Comparison of ENCODE assay signal across 16 cellular contexts in the genomic region with DNA sequence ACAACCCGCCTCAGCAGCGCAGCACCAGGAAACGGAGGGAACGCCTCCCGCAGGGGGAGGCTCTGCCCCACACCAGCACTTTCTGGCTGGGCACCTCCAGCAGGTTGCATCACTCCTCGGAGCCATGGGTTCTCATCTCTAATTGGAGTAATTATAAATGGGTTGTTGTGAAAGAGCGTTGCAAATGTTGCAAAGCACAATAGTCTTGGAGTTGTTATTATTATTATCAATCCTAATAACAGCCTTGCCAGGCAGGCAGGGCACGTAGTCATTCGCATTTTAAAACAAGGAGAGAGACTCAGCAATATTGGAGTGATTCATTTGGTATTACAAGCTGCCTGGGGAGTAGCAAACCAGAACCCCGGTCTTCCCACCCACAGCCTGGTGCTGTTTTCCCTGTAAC.
DNase-seq lines count a peak whose midpoint lies in the region; ATAC-seq, FAIRE-seq and TF ChIP-seq lines count a peak whose summit lies in the region.
"Had no signal": no experiment of that assay in that cellular context is flagged by ENCODE, and none has a peak within 500 bp of the region (broad histone marks: within the 10 kb centered on the region; RNA-seq: fewer than 3 reads in every experiment).

No MANE protein-coding gene starts in this region.

- no peak for FAIRE-seq in HTR-8/SVneo (lab: Jason Lieb, UNC)
- FAIRE-seq: D721Med, islet of Langerhans had no signal

- no peak for TF ChIP-seq CTCF in fibroblast of villous mesenchyme (IDR thresholded peaks at IDR 0.05; ENCODE audit: insufficient read depth, low read depth, low read length)

- H3K27me3 ChIP-seq in skeletal muscle satellite cell (ENCODE audit: control insufficient read depth, insufficient read depth, low read length): peaks cover 16% of the 10 kb centered on the region

- H3K9ac ChIP-seq in skeletal muscle satellite cell (ENCODE audit: low read depth, low read length): no peak overlapping the region

- DNase-seq in NCI-H1105 treated with DMSO at 0.1 percent for 48 hours (lab: John Stamatoyannopoulos, UW): peak; percentile 3
- DNase-seq in NCI-H1105 (lab: John Stamatoyannopoulos, UW): no peak
- DNase-seq in fibroblast of villous mesenchyme (ENCODE audit: low read depth): peak; percentile 22
- DNase-seq in HTR-8/SVneo (ENCODE audit: insufficient read length, low spot score): no peak
- no peak for DNase-seq in pons (ENCODE audit: low spot score)
- DNase-seq: 8988T; activated CD8-positive, alpha-beta T cell treated with anti-CD3 and anti-CD28 coated beads, Interleukin-2, amount 10 ng/mL, durations not matched to agents 7 days and 5 days; activated naive CD4-positive, alpha-beta T cell; GOT3; NCI-H1694 treated with DMSO at 0.1 percent for 48 hours; T-helper 2 cell had no signal

- no peaks in the 10 kb centered on the region for H3K9me3 ChIP-seq in skeletal muscle satellite cell (replicated peaks; ENCODE audit: low read length)

- H3K4me3 ChIP-seq in fibroblast of villous mesenchyme (ENCODE audit: low read depth, low read length) (no peak overlapping the region), skeletal muscle satellite cell (ENCODE audit: low read length) (no peak overlapping the region)

- peak overlapping the region; percentile 54 for H3K4me2 ChIP-seq in skeletal muscle satellite cell (ENCODE audit: low read length)

- peaks cover 14% of the 10 kb centered on the region for H3K4me1 ChIP-seq in skeletal muscle satellite cell (ENCODE audit: control insufficient read depth, insufficient read depth, low read length)

- peak; percentile 64 for ATAC-seq in SK-N-SH treated with all-trans-retinoic acid at 6 μM for 48 hours
- no peak for ATAC-seq in HG03457 (IDR thresholded peaks at IDR 0.05; ENCODE audit: unreplicated experiment)
- ATAC-seq: activated CD8-positive, alpha-beta T cell treated with anti-CD3 and anti-CD28 coated beads, Interleukin-2, amount 10 ng/mL, durations not matched to agents 7 days and 5 days had no signal

- H3K36me3 ChIP-seq in skeletal muscle satellite cell (ENCODE audit: insufficient read depth, low read length): no peaks in the 10 kb centered on the region

TF ChIP-seq in SK-N-SH treated with all-trans-retinoic acid at 6 μM for 48 hours, 23 proteins besides CTCF, POLR2A, EP300 and RAD21:
- TF ChIP-seq ZFP30 (CRISPR knock-in tag; IDR thresholded peaks at IDR 0.05) (no peak), ARNTL (CRISPR knock-in tag; IDR thresholded peaks at IDR 0.05; ENCODE audit: borderline replicate concordance, low read depth) (no peak), GLIS3 (CRISPR knock-in tag; IDR thresholded peaks at IDR 0.05) (no peak), SNAI2 (CRISPR knock-in tag; IDR thresholded peaks at IDR 0.05) (no peak), ZNF70 (CRISPR knock-in tag; IDR thresholded peaks at IDR 0.05) (no peak), RARB (CRISPR knock-in tag; IDR thresholded peaks at IDR 0.05) (no peak)
- TF ChIP-seq, protein P1, sequence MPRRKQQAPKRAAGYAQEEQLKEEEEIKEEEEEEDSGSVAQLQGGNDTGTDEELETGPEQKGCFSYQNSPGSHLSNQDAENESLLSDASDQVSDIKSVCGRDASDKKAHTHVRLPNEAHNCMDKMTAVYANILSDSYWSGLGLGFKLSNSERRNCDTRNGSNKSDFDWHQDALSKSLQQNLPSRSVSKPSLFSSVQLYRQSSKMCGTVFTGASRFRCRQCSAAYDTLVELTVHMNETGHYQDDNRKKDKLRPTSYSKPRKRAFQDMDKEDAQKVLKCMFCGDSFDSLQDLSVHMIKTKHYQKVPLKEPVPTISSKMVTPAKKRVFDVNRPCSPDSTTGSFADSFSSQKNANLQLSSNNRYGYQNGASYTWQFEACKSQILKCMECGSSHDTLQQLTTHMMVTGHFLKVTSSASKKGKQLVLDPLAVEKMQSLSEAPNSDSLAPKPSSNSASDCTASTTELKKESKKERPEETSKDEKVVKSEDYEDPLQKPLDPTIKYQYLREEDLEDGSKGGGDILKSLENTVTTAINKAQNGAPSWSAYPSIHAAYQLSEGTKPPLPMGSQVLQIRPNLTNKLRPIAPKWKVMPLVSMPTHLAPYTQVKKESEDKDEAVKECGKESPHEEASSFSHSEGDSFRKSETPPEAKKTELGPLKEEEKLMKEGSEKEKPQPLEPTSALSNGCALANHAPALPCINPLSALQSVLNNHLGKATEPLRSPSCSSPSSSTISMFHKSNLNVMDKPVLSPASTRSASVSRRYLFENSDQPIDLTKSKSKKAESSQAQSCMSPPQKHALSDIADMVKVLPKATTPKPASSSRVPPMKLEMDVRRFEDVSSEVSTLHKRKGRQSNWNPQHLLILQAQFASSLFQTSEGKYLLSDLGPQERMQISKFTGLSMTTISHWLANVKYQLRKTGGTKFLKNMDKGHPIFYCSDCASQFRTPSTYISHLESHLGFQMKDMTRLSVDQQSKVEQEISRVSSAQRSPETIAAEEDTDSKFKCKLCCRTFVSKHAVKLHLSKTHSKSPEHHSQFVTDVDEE (CRISPR knock-in tag; IDR thresholded peaks at IDR 0.05): no peak

Comparison
In these comparisons a context has a peak if more than half of its experiments do, and no peak if none do; other contexts are left out.
1. DNase-seq: peak in NCI-H1105 treated with DMSO at 0.1 percent for 48 hours (single experiment) and fibroblast of villous mesenchyme (single experiment); none in NCI-H1105 (single experiment), HTR-8/SVneo (single experiment) and pons (single experiment).